ENCODE assay signal across 7 cellular contexts in genomic region chr4:109859426-109860300, GRCh38. TPM values are rescaled to one million over a fixed set of nuclear protein-coding genes. Genes with fewer than 3 reads are reported as not detected.
"Had no signal": no experiment of that assay in that cellular context is flagged by ENCODE, and none has a peak within 500 bp of the region (broad histone marks: within the 10 kb centered on the region; RNA-seq: fewer than 3 reads in every experiment).

No MANE protein-coding gene starts in this region.

RNA-seq across cellular contexts. Expression of gene LRIT3, which starts 11.8 kb away (rescaled TPM):
- total RNA-seq: H4, HepG2, HT1080 had no signal
- polyA plus RNA-seq: GM23248, IgD-negative memory B cell had no signal

RNA-seq across cellular contexts. Expression of gene RRH, which starts 31.9 kb away (rescaled TPM):
- total RNA-seq: GM23248, H4, H7, HFFc6, HT1080 had no signal
- polyA plus RNA-seq: GM23248, IgD-negative memory B cell had no signal

RNA-seq across cellular contexts. Expression of gene EGF, which starts 53.0 kb away (rescaled TPM):
- polyA plus RNA-seq: GM23248 had no signal

RNA-seq across cellular contexts. Expression of gene CFI, which starts 57.9 kb away (rescaled TPM):
- total RNA-seq: H7, HFFc6 had no signal
- polyA plus RNA-seq: IgD-negative memory B cell had no signal
